1 cellular context compared by ENCODE assay signal in the genomic region with DNA sequence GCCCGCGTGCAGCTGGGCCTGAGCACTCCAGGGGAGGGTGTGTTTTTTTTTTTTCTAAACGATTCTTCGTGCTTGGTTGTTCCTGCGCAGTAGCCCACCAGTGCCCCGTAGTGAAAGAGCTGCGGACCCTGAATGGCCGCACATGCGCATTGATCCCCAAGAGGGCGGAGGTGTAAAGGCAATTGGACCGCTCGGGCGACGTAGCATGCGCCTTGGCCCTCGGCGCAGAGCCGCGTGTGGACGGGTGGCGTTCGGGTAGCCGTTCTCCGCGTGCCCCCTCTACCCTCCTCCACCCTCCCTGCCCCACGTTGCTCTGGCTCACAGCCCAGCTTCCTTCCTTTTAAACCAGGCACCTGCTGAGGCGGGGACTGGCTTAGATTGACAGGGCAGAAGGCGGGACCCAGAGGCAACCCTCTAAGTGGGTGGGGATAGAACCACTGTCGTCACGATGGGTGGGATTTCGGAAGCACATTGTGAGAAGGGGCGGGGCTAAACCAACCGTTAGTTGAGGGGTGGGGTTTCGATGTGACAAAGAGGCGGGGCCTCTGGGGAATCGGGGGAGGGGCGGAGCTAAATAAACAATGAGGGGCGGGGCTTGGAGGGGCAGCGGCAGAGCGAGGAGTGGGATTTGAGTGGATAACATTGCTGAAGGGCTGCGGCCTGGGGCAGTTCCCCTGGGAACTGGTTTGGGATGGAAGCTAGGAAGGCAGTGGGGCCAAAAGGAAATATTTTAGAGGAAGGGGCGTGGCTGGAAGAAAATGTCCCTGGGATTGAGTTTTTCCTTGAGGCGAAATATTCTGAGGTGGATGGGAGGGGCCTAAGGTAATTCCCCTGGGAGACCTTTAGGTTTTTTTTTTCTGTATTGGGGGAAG.
TF ChIP-seq lines count a peak whose summit lies in the region.

No MANE protein-coding gene starts in this region.

TF ChIP-seq in endothelial cell of umbilical vein, 7 proteins besides CTCF, POLR2A, EP300 and RAD21:
- TF ChIP-seq, protein P1, sequence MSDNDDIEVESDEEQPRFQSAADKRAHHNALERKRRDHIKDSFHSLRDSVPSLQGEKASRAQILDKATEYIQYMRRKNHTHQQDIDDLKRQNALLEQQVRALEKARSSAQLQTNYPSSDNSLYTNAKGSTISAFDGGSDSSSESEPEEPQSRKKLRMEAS (IDR thresholded peaks at IDR 0.05; ENCODE audit: insufficient read depth, insufficient read length): peak; percentile 60
- TF ChIP-seq GATA2 (IDR thresholded peaks at IDR 0.05; ENCODE audit: insufficient read depth, insufficient read length, low read depth, low read length): no peak
- peak; percentile 83 for TF ChIP-seq MYC (IDR thresholded peaks at IDR 0.05; ENCODE audit: low read depth, low read length)
- peak; percentile 60 for TF ChIP-seq POLR2AphosphoS5 (IDR thresholded peaks at IDR 0.05; ENCODE audit: insufficient read depth, low read depth, low read length)
